Comparison of ENCODE assay signal across 21 cellular contexts in the genomic region with DNA sequence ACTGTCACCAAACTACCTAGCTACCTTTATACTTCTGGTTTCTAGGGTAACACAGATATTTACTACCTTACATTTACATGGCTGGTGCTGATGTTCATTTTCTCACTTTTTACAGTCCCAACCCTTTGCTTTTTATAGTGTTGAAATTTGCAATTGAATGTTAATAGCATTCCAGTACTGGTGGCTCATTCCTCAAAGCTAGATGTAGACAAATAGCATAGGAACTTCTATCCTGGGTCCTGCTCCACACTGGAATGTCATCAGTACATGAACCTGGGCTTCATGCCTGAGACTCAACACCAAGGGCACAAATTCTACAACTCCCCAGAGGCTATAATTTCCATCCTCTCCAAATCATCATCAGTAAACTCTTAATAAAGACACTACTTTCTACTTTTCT. TPM values are rescaled to one million over a fixed set of nuclear protein-coding genes. Genes with fewer than 3 reads are reported as not detected.
"Had no signal": no experiment of that assay in that cellular context is flagged by ENCODE, and none has a peak within 500 bp of the region (broad histone marks: within the 10 kb centered on the region; RNA-seq: fewer than 3 reads in every experiment).

No MANE protein-coding gene starts in this region.

- H3K4me1 ChIP-seq: gastrocnemius medialis, heart left ventricle, left lung, right atrium auricular region, thyroid gland had no signal

- H3K9me3 ChIP-seq: gastrocnemius medialis, heart left ventricle, left lung, right atrium auricular region, thyroid gland had no signal

- DNase-seq: activated CD4-positive, alpha-beta memory T cell treated with anti-CD3 and anti-CD28 coated beads, Interleukin-2, amount 10 ng/mL, durations not matched to agents 7 days and 5 days; activated CD4-positive, alpha-beta T cell treated with anti-CD3 and anti-CD28 coated beads for 48 hours; activated CD4-positive, CD25-positive, alpha-beta regulatory T cell; activated naive CD4-positive, alpha-beta T cell treated with Interleukin-2 at 50 U/mL for 16 hours; activated naive CD8-positive, alpha-beta T cell treated with anti-CD3 and anti-CD28 coated beads, Interleukin-2, amount 10 ng/mL, durations not matched to agents 7 days and 5 days; activated T-cell treated with anti-CD3 and anti-CD28 coated beads, Interleukin-2, amount 50 U/mL, for 1 hour; amygdala; caudate nucleus; dorsolateral prefrontal cortex; endodermal cell; gastrocnemius medialis; heart left ventricle; left lung; midbrain; nephron progenitor cell; stimulated activated CD4-positive, alpha-beta T cell treated with anti-CD3 and anti-CD28 coated beads, Interleukin-2, amount 100 ng/mL, for 24 hours; stimulated activated naive CD4-positive, alpha-beta T cell treated with Interleukin-2 at 50 U/mL for 16 hours; thyroid gland had no signal

- H3K36me3 ChIP-seq: gastrocnemius medialis, heart left ventricle, left lung, right atrium auricular region, thyroid gland had no signal

- H3K4me3 ChIP-seq: dorsolateral prefrontal cortex, gastrocnemius medialis, heart left ventricle, left lung, right atrium auricular region, thyroid gland had no signal

- H3K27ac ChIP-seq: dorsolateral prefrontal cortex, epithelial cell of prostate, gastrocnemius medialis, heart left ventricle, left lung, right atrium auricular region, thyroid gland had no signal

- H3K27me3 ChIP-seq: gastrocnemius medialis, left lung, right atrium auricular region, thyroid gland had no signal

RNA-seq across cellular contexts. Expression of a gene that starts 16.5 kb away (rescaled TPM):
- total RNA-seq: activated CD4-positive, alpha-beta memory T cell treated with anti-CD3 and anti-CD28 coated beads, Interleukin-2, amount 10 ng/mL, durations not matched to agents 7 days and 5 days; activated naive CD8-positive, alpha-beta T cell treated with anti-CD3 and anti-CD28 coated beads, Interleukin-2, amount 10 ng/mL, durations not matched to agents 7 days and 5 days; activated T-helper 2 cell treated with anti-CD3 and anti-CD28 coated beads, Interferon-gamma antibody, Interleukin-2, Interleukin-4, amounts not matched to agents 10 μg/mL and 5 μg/mL and 100 μg/mL, durations not matched to agents 14 hours and 24 hours and 36 hours had no signal
